ENCODE assay signal across 22 cellular contexts in genomic region chr6:155521719-155522118, GRCh38.
DNase-seq lines count a peak whose midpoint lies in the region; ATAC-seq and TF ChIP-seq lines count a peak whose summit lies in the region.
"Had no signal": no experiment of that assay in that cellular context is flagged by ENCODE, and none has a peak within 500 bp of the region (broad histone marks: within the 10 kb centered on the region; RNA-seq: fewer than 3 reads in every experiment).

No MANE protein-coding gene starts in this region.

- peak overlapping the region; percentile 55 for H3K27ac ChIP-seq in PC-3 (ENCODE audit: low read length)
- H3K27ac ChIP-seq: neural progenitor cell, prostate gland had no signal

- H3K4me1 ChIP-seq in PC-3 (ENCODE audit: insufficient read depth, low read length): peaks cover 20% of the 10 kb centered on the region
- H3K4me1 ChIP-seq: prostate gland had no signal

- no peaks in the 10 kb centered on the region for H3K9me2 ChIP-seq in PC-3 (replicated peaks; ENCODE audit: low read length)
- H3K9me2 ChIP-seq: SK-N-SH had no signal

- no peaks in the 10 kb centered on the region for H3F3A ChIP-seq in PC-3 (ENCODE audit: low read length, unreplicated experiment)

- ATAC-seq in PC-3 (no peak; the same call in 1 of the 2 replicates), GM21786 (IDR thresholded peaks at IDR 0.05; ENCODE audit: unreplicated experiment) (no peak)
- ATAC-seq: esophagus mucosa; left lobe of liver; mucosa of descending colon; stimulated activated naive CD8-positive, alpha-beta T cell treated with anti-CD3 and anti-CD28 coated beads, Interleukin-15, amount 100 ng/mL, for 72 hours had no signal

- H3K36me3 ChIP-seq in PC-3 (ENCODE audit: low read depth, low read length): no peaks in the 10 kb centered on the region
- H3K36me3 ChIP-seq: BE2C, neural progenitor cell, prostate gland had no signal

- POLR2A ChIA-PET in PC-3 (lab: Charles Lee; ENCODE audit: unreplicated experiment): no interaction called here

- H3K4me2 ChIP-seq in PC-3 (ENCODE audit: low read length): no peak overlapping the region
- H3K4me2 ChIP-seq: neural progenitor cell, SK-N-SH had no signal

- CTCF ChIA-PET in PC-3 (lab: Charles Lee): no interaction called here

- H3K27me3 ChIP-seq in PC-3 (ENCODE audit: low read length): no peaks in the 10 kb centered on the region
- H3K27me3 ChIP-seq: BE2C, neural progenitor cell had no signal

- intact Hi-C loops in PC-3 (cut with micrococcal nuclease): no loop called here

- H4K20me1 ChIP-seq in PC-3 (ENCODE audit: low read length): no peaks in the 10 kb centered on the region

- BruUV-seq in PC-3 (replicated peaks; lab: Mats Ljungman, UMichigan): no TSS peak

- H3K9ac ChIP-seq in PC-3 (ENCODE audit: low read length): no peak overlapping the region
- H3K9ac ChIP-seq: neural progenitor cell, SK-N-SH had no signal

- H2AFZ ChIP-seq in PC-3 (ENCODE audit: low read length): no peak overlapping the region
- H2AFZ ChIP-seq: neural progenitor cell had no signal

- H3K4me3 ChIP-seq in PC-3 (ENCODE audit: low read length) (no peak overlapping the region), fibroblast of pulmonary artery (replicated peaks; ENCODE audit: low read depth, low read length) (no peak overlapping the region)
- H3K4me3 ChIP-seq: mucosa of descending colon, neural progenitor cell, prostate gland had no signal

- DNase-seq in LHCN-M2 (ENCODE audit: low read depth) (peak; percentile 55), PC-3 (peak; percentile 40), fibroblast of pulmonary artery (ENCODE audit: low read depth) (peak; percentile 75), stromal cell of bone marrow (ENCODE audit: low read depth) (peak; percentile 54), pons (ENCODE audit: low spot score) (no peak), erythroblast (lab: John Stamatoyannopoulos, UW) (no peak)
- DNase-seq: activated CD4-positive, alpha-beta memory T cell treated with anti-CD3 and anti-CD28 coated beads, Interleukin-2, amount 10 ng/mL, durations not matched to agents 7 days and 5 days; activated CD4-positive, CD25-positive, alpha-beta regulatory T cell; BE2C; mucosa of descending colon; NCI-H1105; NCI-H446 treated with DMSO at 0.1 percent for 48 hours; RPMI8226; SK-N-SH; small intestine; stimulated activated CD4-positive, alpha-beta T cell treated with anti-CD3 and anti-CD28 coated beads, Interleukin-4, amount 100 ng/mL, for 24 hours; stimulated activated naive CD8-positive, alpha-beta T cell treated with anti-CD3 and anti-CD28 coated beads, Interleukin-15, amount 100 ng/mL, for 72 hours had no signal

- no peak for TF ChIP-seq CTCF in PC-3 (conservative IDR thresholded peaks at IDR 0.05; ENCODE audit: low read depth, low read length)
- TF ChIP-seq CTCF in fibroblast of pulmonary artery (IDR thresholded peaks at IDR 0.05; ENCODE audit: low read length, missing control alignments): no peak

- H3K9me3 ChIP-seq in PC-3 (ENCODE audit: low read length): no peaks in the 10 kb centered on the region
- H3K9me3 ChIP-seq: BE2C, mucosa of descending colon, prostate gland, SK-N-SH had no signal

- no peak for TF ChIP-seq POLR2A in erythroblast (IDR thresholded peaks at IDR 0.05; ENCODE audit: low read length)

- H3K79me2 ChIP-seq in PC-3 (ENCODE audit: low read length): no peaks in the 10 kb centered on the region

Comparison
In these comparisons a context has a peak if more than half of its experiments do, and no peak if none do; other contexts are left out.
1. DNase-seq: peak in LHCN-M2 (single experiment), PC-3 (single experiment), fibroblast of pulmonary artery (single experiment) and stromal cell of bone marrow (single experiment); none in pons (single experiment) and erythroblast (0 of 2).